1 cellular context compared by ENCODE assay signal in genomic region chr2:58594762-58595161, GRCh38.
TF ChIP-seq lines count a peak whose summit lies in the region.

No MANE protein-coding gene starts in this region.

TF ChIP-seq in A549, 52 proteins besides CTCF, POLR2A, EP300 and RAD21 (continued from another document):
- TF ChIP-seq REST (IDR thresholded peaks at IDR 0.05): no peak
- TF ChIP-seq ZFP36 (IDR thresholded peaks at IDR 0.05; ENCODE audit: borderline replicate concordance, partially characterized antibody): no peak
- no peak for TF ChIP-seq CHD4 (IDR thresholded peaks at IDR 0.05; ENCODE audit: borderline replicate concordance)
- TF ChIP-seq MAX (IDR thresholded peaks at IDR 0.05): no peak
- TF ChIP-seq POLR2AphosphoS2 (conservative IDR thresholded peaks at IDR 0.05; ENCODE audit: low read length): no peak
- TF ChIP-seq MAZ (IDR thresholded peaks at IDR 0.05; ENCODE audit: borderline replicate concordance, low read depth, low read length): no peak
- TF ChIP-seq TFCP2L1 (CRISPR knock-in tag; IDR thresholded peaks at IDR 0.05): no peak
- no peak for TF ChIP-seq CHD2 (IDR thresholded peaks at IDR 0.05; ENCODE audit: low read length, partially characterized antibody)
- no peak for TF ChIP-seq NPAS2 (CRISPR knock-in tag; IDR thresholded peaks at IDR 0.05; ENCODE audit: borderline replicate concordance)
- TF ChIP-seq SMC3 (IDR thresholded peaks at IDR 0.05): no peak
- TF ChIP-seq MAFK (IDR thresholded peaks at IDR 0.05; ENCODE audit: partially characterized antibody): no peak
- no peak for TF ChIP-seq TP53 (CRISPR knock-in tag; IDR thresholded peaks at IDR 0.05)
- no peak for TF ChIP-seq BHLHE40 (IDR thresholded peaks at IDR 0.05; ENCODE audit: low read depth, low read length)
- no peak for TF ChIP-seq FOSB (CRISPR knock-in tag; IDR thresholded peaks at IDR 0.05)
- TF ChIP-seq CBX2 (IDR thresholded peaks at IDR 0.05; ENCODE audit: borderline replicate concordance, low read depth): no peak
